ENCODE assay signal across 8 cellular contexts in genomic region chr15:77944002-77944867, GRCh38.
DNase-seq lines count a peak whose midpoint lies in the region; ATAC-seq and TF ChIP-seq lines count a peak whose summit lies in the region.

No MANE protein-coding gene starts in this region.

- H3K9me3 Mint-ChIP-seq in MCF 10A (ENCODE audit: unreplicated experiment), result no peaks in the 10 kb centered on the region

- no TSS peak for BruUV-seq in MCF 10A (replicated peaks; lab: Mats Ljungman, UMichigan)

- no peak for TF ChIP-seq CTCF in MCF 10A (IDR thresholded peaks at IDR 0.05; ENCODE audit: unreplicated experiment)

- no peak overlapping the region for H3K4me3 Mint-ChIP-seq in MCF 10A (ENCODE audit: unreplicated experiment)

- in situ Hi-C loops in SK-MEL-5 (cut with HindIII; ENCODE audit: low pct_unique_long_range_greater_than_20kb, low sequenced_read_pairs), result no loop called here

- ATAC-seq in HG02763 (IDR thresholded peaks at IDR 0.05; ENCODE audit: unreplicated experiment) (peak; percentile 64), HG02981 (IDR thresholded peaks at IDR 0.05; ENCODE audit: unreplicated experiment) (no peak), HG03039 (IDR thresholded peaks at IDR 0.05; ENCODE audit: unreplicated experiment) (no peak)

- CTCF ChIA-PET in MCF 10A (lab: Yijun Ruan, JAX), result no interaction called here

- no peak overlapping the region for H3K27ac Mint-ChIP-seq in MCF 10A (ENCODE audit: low read depth, unreplicated experiment)

- peaks cover 11% of the 10 kb centered on the region for H3K27me3 Mint-ChIP-seq in MCF 10A (ENCODE audit: insufficient read depth, unreplicated experiment)

- DNase-seq in EL, result peak; percentile 91
- peak; percentile 33 for DNase-seq in SK-MEL-5 (ENCODE audit: low read depth, low spot score)
- peak; percentile 62 for DNase-seq in MCF 10A (ENCODE audit: unreplicated experiment)
- DNase-seq in renal cortical epithelial cell (ENCODE audit: low read depth), result peak; percentile 72

- POLR2A ChIA-PET in MCF 10A (lab: Yijun Ruan, JAX), result no interaction called here

- no peaks in the 10 kb centered on the region for H3K36me3 Mint-ChIP-seq in MCF 10A (ENCODE audit: insufficient read depth, unreplicated experiment)

- H3K4me3 ChIP-seq in iPS-11a (ENCODE audit: low read depth, low read length), result peak overlapping the region; percentile 13

- no peaks in the 10 kb centered on the region for H3K4me1 Mint-ChIP-seq in MCF 10A (ENCODE audit: insufficient read depth, unreplicated experiment)

- intact Hi-C loops in MCF 10A (cut with micrococcal nuclease), result no loop called here

Comparison
In these comparisons a context has a peak if more than half of its experiments do, and no peak if none do; other contexts are left out.
1. DNase-seq: peak in every context shown above with its lines; median percentile 91 in EL; 72 in renal cortical epithelial cell; 62 in MCF 10A; 33 in SK-MEL-5.